ENCODE assay signal across 9 cellular contexts in the genomic region with DNA sequence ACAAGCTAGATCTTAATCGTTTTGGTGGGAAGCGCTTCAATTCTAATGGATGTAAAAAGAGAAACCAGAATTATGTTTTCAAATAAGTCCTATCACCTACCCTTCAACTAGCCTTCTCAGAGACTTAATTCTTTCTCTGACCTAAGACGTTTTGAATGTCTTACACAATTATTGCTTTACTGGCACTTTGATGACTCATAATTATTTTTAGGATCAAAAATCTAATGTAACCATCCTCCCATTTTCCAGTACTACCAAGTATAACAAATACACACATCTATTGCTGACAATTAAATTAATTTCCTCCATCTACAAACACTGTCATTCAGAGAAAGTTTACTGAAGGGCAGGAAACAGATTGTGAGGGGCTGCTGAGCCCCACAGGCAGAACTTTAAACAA.
DNase-seq lines count a peak whose midpoint lies in the region; ATAC-seq and TF ChIP-seq lines count a peak whose summit lies in the region.
"Had no signal": no experiment of that assay in that cellular context is flagged by ENCODE, and none has a peak within 500 bp of the region (broad histone marks: within the 10 kb centered on the region; RNA-seq: fewer than 3 reads in every experiment).

No MANE protein-coding gene starts in this region.

- intact Hi-C loops in A673 (cut with micrococcal nuclease; ENCODE audit: unreplicated experiment): no loop called here

- CTCF ChIA-PET in A673 (lab: Charles Lee): no interaction called here

- no peak overlapping the region for H3K4me3 ChIP-seq in A673 (ENCODE audit: low read depth, low read length, poor library complexity, severe bottlenecking)
- no peak overlapping the region for H3K4me3 ChIP-seq in BE2C (ENCODE audit: low read depth, low read length)

- POLR2A ChIA-PET in A673 (lab: Charles Lee; ENCODE audit: low non-redundant PET): no interaction called here

- H3K36me3 ChIP-seq in A673 (ENCODE audit: insufficient read depth, low read length, poor library complexity, severe bottlenecking) (no peaks in the 10 kb centered on the region), BE2C (no peaks in the 10 kb centered on the region)

- ATAC-seq in GM21360 (IDR thresholded peaks at IDR 0.05; ENCODE audit: unreplicated experiment) (no peak), GM18873 (IDR thresholded peaks at IDR 0.05; ENCODE audit: low FRiP score, unreplicated experiment) (no peak)

- TF ChIP-seq CTCF in A673 (conservative IDR thresholded peaks at IDR 0.05; ENCODE audit: low read depth, low read length): no peak
- no peak for TF ChIP-seq CTCF in VCaP (conservative IDR thresholded peaks at IDR 0.05)
- no peak for TF ChIP-seq CTCF in BE2C (IDR thresholded peaks at IDR 0.05; ENCODE audit: low read depth, low read length)

- no peaks in the 10 kb centered on the region for H3K27me3 ChIP-seq in A673 (replicated peaks; ENCODE audit: insufficient read depth, low read depth, low read length, poor library complexity)
- H3K27me3 ChIP-seq in BE2C: no peaks in the 10 kb centered on the region

- no TSS peak for BruUV-seq in A673 (replicated peaks; lab: Mats Ljungman, UMichigan)

- H3K9me3 ChIP-seq in A673 (ENCODE audit: low read depth, low read length, poor library complexity, severe bottlenecking): no peaks in the 10 kb centered on the region
- H3K9me3 ChIP-seq in BE2C: no peaks in the 10 kb centered on the region

- H3K4me1 ChIP-seq in A673 (ENCODE audit: insufficient read depth, low read length, poor library complexity, severe bottlenecking): peaks cover 33% of the 10 kb centered on the region
- peaks cover 9% of the 10 kb centered on the region; the same call in 1 of the 2 replicates for H3K4me1 ChIP-seq in BE2C

- peak overlapping the region; percentile 62 for H3K27ac ChIP-seq in A673 (ENCODE audit: low read depth, low read length, poor library complexity, severe bottlenecking)
- peak overlapping the region; percentile 71; the same call in 1 of the 2 replicates for H3K27ac ChIP-seq in VCaP

- DNase-seq in A673 (ENCODE audit: low spot score) (peak; percentile 47), M059J (ENCODE audit: low read depth) (peak; percentile 52), iris pigment epithelial cell (ENCODE audit: low read depth) (peak; percentile 76), BE2C (no peak)
- no peak for DNase-seq in activated CD8-positive, alpha-beta memory T cell treated with anti-CD3 and anti-CD28 coated beads, Interleukin-2, amount 50 U/mL, for 48 hours
- DNase-seq: occipital lobe had no signal

Comparison
In these comparisons a context has a peak if more than half of its experiments do, and no peak if none do; other contexts are left out.
1. DNase-seq: peak in A673 (single experiment), M059J (single experiment) and iris pigment epithelial cell (single experiment); none in activated CD8-positive, alpha-beta memory T cell treated with anti-CD3 and anti-CD28 coated beads, Interleukin-2, amount 50 U/mL, for 48 hours (single experiment) and BE2C (single experiment).